22 cellular contexts compared by ENCODE assay signal in genomic region chr6:74000582-74000981, GRCh38.
"Had no signal": no experiment of that assay in that cellular context is flagged by ENCODE, and none has a peak within 500 bp of the region (broad histone marks: within the 10 kb centered on the region; RNA-seq: fewer than 3 reads in every experiment).

No MANE protein-coding gene starts in this region.

- H3K27me3 Mint-ChIP-seq: activated naive CD8-positive, alpha-beta T cell had no signal

- H3K27ac Mint-ChIP-seq: activated naive CD8-positive, alpha-beta T cell; activated T-helper 1 cell treated with anti-CD3 and anti-CD28 coated beads, Interleukin-12 subunit alpha, Interleukin-12 subunit beta, Interleukin-2, Interleukin-4 antibody, amounts not matched to agents 30 ng/mL and 10 ng/mL and 1 ng/mL, durations not matched to agents 14 hours and 24 hours and 36 hours; naive thymus-derived CD8-positive, alpha-beta T cell had no signal

- DNase-seq: activated CD4-positive, alpha-beta T cell treated with anti-CD3 and anti-CD28 coated beads for 1 hour; activated CD4-positive, alpha-beta T cell treated with anti-CD3 and anti-CD28 coated beads, Interleukin-2, amount 50 U/mL, for 4 hours; activated gamma-delta T cell treated with Interleukin-2 at 50 U/mL for 16 hours; activated T-cell treated with anti-CD3 and anti-CD28 coated beads for 4 hours; amniotic stem cell; central memory CD4-positive, alpha-beta T cell; colonic mucosa; erythroblast; naive thymus-derived CD8-positive, alpha-beta T cell; stimulated activated CD4-positive, alpha-beta T cell treated with anti-CD3 and anti-CD28 coated beads, Interleukin-12 subunit alpha, Interleukin-12 subunit beta, amount 100 ng/mL, for 4 hours; stimulated activated CD4-positive, alpha-beta T cell treated with anti-CD3 and anti-CD28 coated beads, Interleukin-2, amount 100 ng/mL, for 24 hours; stimulated activated naive CD8-positive, alpha-beta T cell treated with anti-CD3 and anti-CD28 coated beads, Interleukin-15, Interleukin-2, amounts not matched to agents 100 U/mL and 50 U/mL, for 24 hours; substantia nigra; SW 1271; T-helper 2 cell; WERI-Rb-1 had no signal

- ATAC-seq: naive thymus-derived CD8-positive, alpha-beta T cell; stimulated activated naive CD8-positive, alpha-beta T cell treated with anti-CD3 and anti-CD28 coated beads, Interleukin-15, Interleukin-2, amounts not matched to agents 100 U/mL and 50 U/mL, for 24 hours had no signal

- H3K36me3 Mint-ChIP-seq: activated naive CD8-positive, alpha-beta T cell; naive thymus-derived CD8-positive, alpha-beta T cell had no signal

- H3K27me3 ChIP-seq: colonic mucosa, right atrium auricular region, tibial nerve had no signal

- H3K4me1 Mint-ChIP-seq: naive thymus-derived CD8-positive, alpha-beta T cell had no signal

- FAIRE-seq: urothelium cell line had no signal

- H3K4me3 Mint-ChIP-seq: activated naive CD8-positive, alpha-beta T cell; activated T-helper 1 cell treated with anti-CD3 and anti-CD28 coated beads, Interleukin-12 subunit alpha, Interleukin-12 subunit beta, Interleukin-2, Interleukin-4 antibody, amounts not matched to agents 30 ng/mL and 10 ng/mL and 1 ng/mL, durations not matched to agents 14 hours and 24 hours and 36 hours; naive thymus-derived CD8-positive, alpha-beta T cell had no signal

- H3K36me3 ChIP-seq: colonic mucosa, prostate gland, right atrium auricular region, tibial nerve, WERI-Rb-1 had no signal

- H3K4me3 ChIP-seq: colonic mucosa, prostate gland, right atrium auricular region, tibial nerve had no signal
